In genomic region chr17:39462644-39463375, GRCh38 we compare ENCODE assay signal across 8 cellular contexts. TPM values are rescaled to one million over a fixed set of nuclear protein-coding genes. Genes with fewer than 3 reads are reported as not detected.
DNase-seq lines count a peak whose midpoint lies in the region; ATAC-seq and TF ChIP-seq lines count a peak whose summit lies in the region.

No MANE protein-coding gene starts in this region.

- H3K4me1 ChIP-seq in cardiac muscle cell (ENCODE audit: low read depth) = peaks cover 23% of the 10 kb centered on the region

- peak; percentile 6 for ATAC-seq in omental fat pad (ENCODE audit: low FRiP score)
- no peak for ATAC-seq in HG03135 (IDR thresholded peaks at IDR 0.05; ENCODE audit: unreplicated experiment)
- ATAC-seq in HG02759 (IDR thresholded peaks at IDR 0.05; ENCODE audit: unreplicated experiment) = no peak

- intact Hi-C loops in cardiac septum (cut with DNase I) = no loop called here

- no peaks in the 10 kb centered on the region for H3K9me3 ChIP-seq in cardiac muscle cell (ENCODE audit: low read depth)

- no peaks in the 10 kb centered on the region for H3K36me3 ChIP-seq in cardiac muscle cell

- TF ChIP-seq CTCF in cardiac muscle cell (IDR thresholded peaks at IDR 0.05; ENCODE audit: low read depth, low read length) = no peak
- no peak for TF ChIP-seq CTCF in foreskin fibroblast (IDR thresholded peaks at IDR 0.05; ENCODE audit: low read depth, low read length)
- no peak for TF ChIP-seq CTCF in omental fat pad (IDR thresholded peaks at IDR 0.05)

- no peaks in the 10 kb centered on the region for H3K27me3 ChIP-seq in cardiac muscle cell

- no peak overlapping the region for H3K27ac ChIP-seq in cardiac muscle cell

- peak overlapping the region; percentile 88 for H3K4me3 ChIP-seq in cardiac muscle cell
- H3K4me3 ChIP-seq in foreskin fibroblast (ENCODE audit: low read depth in 1 of 2, low read length in 2 of 2) = peak overlapping the region; percentile 72 to 100

- DNase-seq in cardiac muscle cell (ENCODE audit: low read depth in 1 of 2, low spot score in 1 of 2) (peak; percentile 6 to 20), cardiac septum (ENCODE audit: low spot score) (no peak), UCSD-AML1 (lab: John Stamatoyannopoulos, UW; ENCODE audit: unreplicated experiment) (peak; percentile 22), foreskin fibroblast (peak in 1 of 2 donors; percentile 23), omental fat pad (ENCODE audit: low spot score) (no peak), NCI-H1092 treated with DMSO at 0.1 percent for 48 hours (lab: John Stamatoyannopoulos, UW) (no peak)

RNA-seq across cellular contexts. Expression of gene CDK12, which starts 1.5 kb away (rescaled TPM):
- total RNA-seq in cardiac muscle cell (31.2 and 47.1 TPM in 2 replicates), cardiac septum (29.1 TPM), omental fat pad (10 to 100 TPM; 25.7 to 49.2 (median 38.1) TPM)
- 10.9 and 14.1 TPM in 2 replicates for polyA plus RNA-seq in cardiac muscle cell

RNA-seq across cellular contexts. Expression of gene MED1, which starts 11.7 kb away (rescaled TPM):
- total RNA-seq in cardiac muscle cell = 13.2 and 17.6 TPM in 2 replicates
- polyA plus RNA-seq in cardiac muscle cell = 12.7 and 20.7 TPM in 2 replicates
- 24.2 TPM for total RNA-seq in cardiac septum
- total RNA-seq in omental fat pad = 10 to 100 TPM; 21.4 to 34.0 (median 29.0) TPM

Comparison
In these comparisons a context has a peak if more than half of its experiments do, and no peak if none do; other contexts are left out.
1. DNase-seq: peak in cardiac muscle cell (2 of 2) and UCSD-AML1 (single experiment); none in cardiac septum (single experiment), omental fat pad (single experiment) and NCI-H1092 treated with DMSO at 0.1 percent for 48 hours (single experiment).